ENCODE assay signal across 8 cellular contexts in genomic region chr3:118817748-118818165, GRCh38.
DNase-seq lines count a peak whose midpoint lies in the region; ATAC-seq, FAIRE-seq and TF ChIP-seq lines count a peak whose summit lies in the region.

No MANE protein-coding gene starts in this region.

- no peaks in the 10 kb centered on the region for H3K36me3 ChIP-seq in KMS-11 (ENCODE audit: insufficient read depth)
- H3K36me3 ChIP-seq in K562 (ENCODE audit: control insufficient read depth, insufficient read depth, low read length) = no peaks in the 10 kb centered on the region

- TF ChIP-seq CTCF in KMS-11 (conservative IDR thresholded peaks at IDR 0.05; ENCODE audit: low read depth, low read length) (peak; percentile 94), K562 (IDR thresholded peaks at IDR 0.05 in 2 of 3, conservative IDR thresholded peaks at IDR 0.05 in 1 of 3; ENCODE audit: insufficient read depth in 2 of 3, low read depth in 1 of 3, low read length in 3 of 3) (peak; percentile 36 to 67 (median 67); a peak in 5 of 6 replicates)

- H4K20me1 ChIP-seq in KMS-11 (ENCODE audit: insufficient read depth) (no peaks in the 10 kb centered on the region), K562 (replicated peaks; ENCODE audit: control insufficient read depth, insufficient read depth, low read length) (no peaks in the 10 kb centered on the region)

- H3K79me2 ChIP-seq in KMS-11 (ENCODE audit: insufficient read depth, low read depth) (no peaks in the 10 kb centered on the region), K562 (ENCODE audit: control insufficient read depth, insufficient read depth, low read length) (no peaks in the 10 kb centered on the region)

- DNase-seq in activated gamma-delta T cell treated with Interleukin-2 at 50 U/mL for 16 hours = peak; percentile 17
- DNase-seq in activated gamma-delta T cell (lab: John Stamatoyannopoulos, UW) = no peak
- peak; percentile 83 for DNase-seq in H4 (ENCODE audit: low spot score)
- DNase-seq in OCI-M1 (lab: John Stamatoyannopoulos, UW) = peak; percentile 79
- peak; percentile 19 to 62 (median 34) for DNase-seq in K562 (ENCODE audit: extremely low read depth in 1 of 4, low spot score in 3 of 4)
- DNase-seq in stimulated activated CD4-positive, alpha-beta T cell treated with anti-CD3 and anti-CD28 coated beads, Interleukin-4, amount 100 ng/mL, for 1 hour = peak; percentile 19

- H3K27me3 ChIP-seq in KMS-11 (ENCODE audit: insufficient read depth, low read depth) (no peaks in the 10 kb centered on the region), K562 (ENCODE audit: control insufficient read depth in 2 of 2, insufficient read depth in 2 of 2, low read length in 2 of 2) (no peaks in the 10 kb centered on the region)

- no peaks in the 10 kb centered on the region for H3K9me1 ChIP-seq in K562 (ENCODE audit: control insufficient read depth, insufficient read depth, low read length)

- FAIRE-seq in K562 (lab: Jason Lieb, UNC) = peak; percentile 90
- FAIRE-seq in islet of Langerhans (lab: Jason Lieb, UNC) = peak; percentile 93

- no peaks in the 10 kb centered on the region for H3K9me3 ChIP-seq in K562 (replicated peaks; ENCODE audit: control insufficient read depth, insufficient read depth, low read depth, low read length)

- no peak for TF ChIP-seq POLR2A in K562 (conservative IDR thresholded peaks at IDR 0.05)

- no peak for TF ChIP-seq EP300 in K562 (IDR thresholded peaks at IDR 0.05; ENCODE audit: low read length)

- peak; percentile 80 for TF ChIP-seq RAD21 in K562 (CRISPR knock-in tag; conservative IDR thresholded peaks at IDR 0.05 in 1 of 2, IDR thresholded peaks at IDR 0.05 in 1 of 2)

- H3K9ac ChIP-seq in KMS-11 (no peak overlapping the region), K562 (ENCODE audit: insufficient read depth in 1 of 2, low read depth in 2 of 2, low read length in 2 of 2) (no peak overlapping the region)

- no peaks in the 10 kb centered on the region for H3K4me1 ChIP-seq in KMS-11 (ENCODE audit: low read depth, poor library complexity, severe bottlenecking)
- no peaks in the 10 kb centered on the region for H3K4me1 ChIP-seq in K562 (replicated peaks in 1 of 2; ENCODE audit: control insufficient read depth in 2 of 2, insufficient read depth in 2 of 2, low read length in 2 of 2)

- intact Hi-C loops in K562 (cut with micrococcal nuclease) = loop anchor here (5.0 to 10.0 kb wide), 3 partner anchors 183 to 1753 kb away; no protein-coding TSS in a partner anchor

- no peak overlapping the region for H2AFZ ChIP-seq in KMS-11 (ENCODE audit: low read depth)
- no peak overlapping the region for H2AFZ ChIP-seq in K562 (ENCODE audit: low read depth, low read length)

- CTCF ChIA-PET in K562 (lab: Yijun Ruan, JAX; ENCODE audit: low intra/inter-chr PET ratio) = no interaction called here

- peak; percentile 83 for ATAC-seq in K562

- POLR2A ChIA-PET in K562 (lab: Yijun Ruan, JAX) = interaction anchor here (0.7 kb wide), 1 partner anchor 362 kb away, joined by 3 read pairs; no protein-coding TSS in a partner anchor

- in situ Hi-C loops in K562 (cut with MboI) = loop anchor here (25.0 kb wide), 1 partner anchor 1805 kb away; no protein-coding TSS in a partner anchor

- no peak overlapping the region for H3K4me2 ChIP-seq in KMS-11
- H3K4me2 ChIP-seq in K562 (ENCODE audit: insufficient read depth, low read length) = no peak overlapping the region

- 8% methylated on average over 5 of the region's 5 CpGs for WGBS in K562 (ENCODE audit: insufficient coverage, low coverage, missing lambda C conversion rate)

- BruUV-seq in K562 (replicated peaks; lab: Mats Ljungman, UMichigan) = no TSS peak

- H3K4me3 ChIP-seq in KMS-11 (IDR thresholded peaks at IDR 0.05; ENCODE audit: insufficient read depth, low read depth, low read length) (no peak overlapping the region), K562 (no peak overlapping the region)

- no peak overlapping the region for H3K27ac ChIP-seq in KMS-11
- no peak overlapping the region for H3K27ac ChIP-seq in K562 (ENCODE audit: extremely low read depth, low read depth, low read length)

TF ChIP-seq in K562, 482 proteins besides CTCF, POLR2A, EP300 and RAD21:
- TF ChIP-seq, protein P1, sequence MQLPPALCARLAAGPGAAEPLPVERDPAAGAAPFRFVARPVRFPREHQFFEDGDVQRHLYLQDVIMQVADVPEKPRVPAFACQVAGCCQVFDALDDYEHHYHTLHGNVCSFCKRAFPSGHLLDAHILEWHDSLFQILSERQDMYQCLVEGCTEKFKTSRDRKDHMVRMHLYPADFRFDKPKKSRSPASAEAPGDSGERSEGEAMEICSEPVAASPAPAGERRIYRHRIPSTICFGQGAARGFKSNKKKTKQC (CRISPR knock-in tag; IDR thresholded peaks at IDR 0.05) = no peak
- no peak for TF ChIP-seq ZFP36 (IDR thresholded peaks at IDR 0.05; ENCODE audit: low read depth, low read length, partially characterized antibody)
- TF ChIP-seq ZNF589 (CRISPR knock-in tag; IDR thresholded peaks at IDR 0.05; ENCODE audit: low read depth) = no peak
- TF ChIP-seq DEAF1 (CRISPR knock-in tag; IDR thresholded peaks at IDR 0.05) = peak; percentile 50; the same call in 1 of the 2 replicates
- TF ChIP-seq, protein P2, sequence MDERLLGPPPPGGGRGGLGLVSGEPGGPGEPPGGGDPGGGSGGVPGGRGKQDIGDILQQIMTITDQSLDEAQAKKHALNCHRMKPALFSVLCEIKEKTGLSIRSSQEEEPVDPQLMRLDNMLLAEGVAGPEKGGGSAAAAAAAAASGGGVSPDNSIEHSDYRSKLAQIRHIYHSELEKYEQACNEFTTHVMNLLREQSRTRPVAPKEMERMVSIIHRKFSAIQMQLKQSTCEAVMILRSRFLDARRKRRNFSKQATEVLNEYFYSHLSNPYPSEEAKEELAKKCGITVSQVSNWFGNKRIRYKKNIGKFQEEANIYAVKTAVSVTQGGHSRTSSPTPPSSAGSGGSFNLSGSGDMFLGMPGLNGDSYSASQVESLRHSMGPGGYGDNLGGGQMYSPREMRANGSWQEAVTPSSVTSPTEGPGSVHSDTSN (CRISPR knock-in tag; IDR thresholded peaks at IDR 0.05; ENCODE audit: low read depth) = no peak
- TF ChIP-seq, protein P2 (tag; conservative IDR thresholded peaks at IDR 0.05; ENCODE audit: low read depth) = peak; percentile 52
- peak; percentile 71 for TF ChIP-seq SMC3 (conservative IDR thresholded peaks at IDR 0.05; ENCODE audit: insufficient read depth, low read depth, low read length)
- no peak for TF ChIP-seq PHF8 (IDR thresholded peaks at IDR 0.05; ENCODE audit: borderline replicate concordance, low read length)
